ENCODE assay signal across 12 cellular contexts in the genomic region with DNA sequence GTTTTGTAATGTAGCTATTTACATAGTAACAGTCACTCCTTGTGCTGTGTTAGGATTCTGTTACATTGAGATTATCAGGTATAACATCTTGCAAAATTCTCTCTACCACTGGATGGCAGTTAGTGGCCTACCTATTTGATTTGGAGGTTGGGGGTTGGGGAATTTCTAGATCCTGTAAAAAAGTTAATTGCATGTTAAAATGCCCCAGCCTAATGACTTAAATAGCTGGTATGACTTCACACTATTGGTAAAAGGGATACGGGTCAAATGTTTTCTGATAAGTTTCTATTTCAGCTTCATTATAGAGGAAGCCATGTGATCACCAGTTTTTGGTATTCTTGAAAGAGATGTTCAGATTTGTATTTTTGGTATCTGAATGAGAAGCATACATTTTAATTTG. TPM values are rescaled to one million over a fixed set of nuclear protein-coding genes. Genes with fewer than 3 reads are reported as not detected.
A peak's percentile ranks its signal among the peaks of the same experiment; 100 is the strongest.
DNase-seq lines count a peak whose midpoint lies in the region; ATAC-seq and TF ChIP-seq lines count a peak whose summit lies in the region.
"Had no signal": no experiment of that assay in that cellular context is flagged by ENCODE, and none has a peak within 500 bp of the region (broad histone marks: within the 10 kb centered on the region; RNA-seq: fewer than 3 reads in every experiment).

No MANE protein-coding gene starts in this region.

- TF ChIP-seq CTCF in DND-41 (IDR thresholded peaks at IDR 0.05; ENCODE audit: borderline replicate concordance, extremely low read depth, low read length, poor library complexity, severe bottlenecking), result peak; percentile 28
- no peak for TF ChIP-seq CTCF in GM20000 (IDR thresholded peaks at IDR 0.05; ENCODE audit: extremely low read depth, missing control alignments)
- TF ChIP-seq CTCF in VCaP (conservative IDR thresholded peaks at IDR 0.05), result peak; percentile 59

- peak overlapping the region; percentile 93 for H3K27ac Mint-ChIP-seq in memory B cell

- H3K4me1 Mint-ChIP-seq in memory B cell, result peaks cover 42% of the 10 kb centered on the region

- H3K4me2 ChIP-seq in DND-41 (ENCODE audit: insufficient read depth, low read length), result peak overlapping the region; percentile 100

- peak overlapping the region; percentile 99 for H3K4me3 Mint-ChIP-seq in memory B cell

- H3K79me2 ChIP-seq in DND-41 (ENCODE audit: insufficient read depth, low read length), result peaks cover 3% of the 10 kb centered on the region; the same call in 1 of the 2 replicates

- H3K4me1 ChIP-seq in DND-41 (ENCODE audit: insufficient read depth, low read length), result peaks cover 36% of the 10 kb centered on the region

- DNase-seq in DND-41 (no peak), GM20000 (ENCODE audit: low spot score) (peak; percentile 30), memory B cell (ENCODE audit: low spot score in 2 of 2) (no peak), ACHN (no peak), NCI-H510A treated with DMSO at 0.1 percent for 48 hours (lab: John Stamatoyannopoulos, UW) (no peak), HT-29 (ENCODE audit: low spot score) (no peak)
- DNase-seq: activated CD4-positive, alpha-beta T cell treated with anti-CD3 and anti-CD28 coated beads for 4 hours; effector CD8-positive, alpha-beta T cell; NCI-H2107; stimulated activated naive CD4-positive, alpha-beta T cell had no signal

- no peaks in the 10 kb centered on the region for H3K27me3 Mint-ChIP-seq in memory B cell

- no peak overlapping the region for H3K27ac ChIP-seq in DND-41 (ENCODE audit: low read length)
- peak overlapping the region; percentile 81 for H3K27ac ChIP-seq in VCaP

- H3K36me3 Mint-ChIP-seq in memory B cell, result peaks cover 2% of the 10 kb centered on the region

- no peak; the same call in 2 of the 3 replicates for ATAC-seq in DND-41 (ENCODE audit: insufficient read depth, low read depth)
- no peak for ATAC-seq in memory B cell (ENCODE audit: low read depth)
- ATAC-seq: Right ventricle myocardium inferior had no signal

- no peaks in the 10 kb centered on the region for H3K9me3 Mint-ChIP-seq in memory B cell

- H4K20me1 ChIP-seq in DND-41 (ENCODE audit: insufficient read depth, low read length), result no peaks in the 10 kb centered on the region; the same call in 1 of the 2 replicates

- H3K36me3 ChIP-seq in DND-41 (ENCODE audit: insufficient read depth, low read length), result no peaks in the 10 kb centered on the region

- peaks cover 29% of the 10 kb centered on the region for H3K27me3 ChIP-seq in DND-41 (ENCODE audit: insufficient read depth, low read length, poor library complexity)

- H3K9me3 ChIP-seq in DND-41 (ENCODE audit: insufficient read depth, low read length, severe bottlenecking), result no peaks in the 10 kb centered on the region

- H3K9ac ChIP-seq in DND-41 (ENCODE audit: low read depth, low read length), result no peak overlapping the region

- in situ Hi-C loops in ACHN (cut with HindIII; ENCODE audit: low pct_ligation_motif_present, low pct_unique_long_range_greater_than_20kb, low sequenced_read_pairs), result no loop called here

- H2AFZ ChIP-seq in DND-41 (ENCODE audit: low read depth, low read length), result no peak overlapping the region

- H3K4me3 ChIP-seq in DND-41 (ENCODE audit: low read depth in 1 of 2, low read length in 2 of 2), result peak overlapping the region in 1 of 2 experiments; percentile 30; a peak in 2 of 4 replicates

RNA-seq across cellular contexts. Expression of a gene that starts 2.8 kb away (rescaled TPM):
- total RNA-seq in HT-29 (2014; rRNA removed; shearing (Covaris generic)), result 1.4 and 1.5 TPM in 2 replicates
